Comparison of ENCODE assay signal across 9 cellular contexts in genomic region chr17:49035470-49036269, GRCh38. TPM values are rescaled to one million over a fixed set of nuclear protein-coding genes. Genes with fewer than 3 reads are reported as not detected.
A peak's percentile ranks its signal among the peaks of the same experiment; 100 is the strongest.
DNase-seq lines count a peak whose midpoint lies in the region; ATAC-seq, FAIRE-seq and TF ChIP-seq lines count a peak whose summit lies in the region.
"Had no signal": no experiment of that assay in that cellular context is flagged by ENCODE, and none has a peak within 500 bp of the region (broad histone marks: within the 10 kb centered on the region; RNA-seq: fewer than 3 reads in every experiment).

No MANE protein-coding gene starts in this region.

- no peak overlapping the region for H3K27ac ChIP-seq in Karpas-422 (ENCODE audit: low read length)
- H3K27ac ChIP-seq in WERI-Rb-1, result no peak overlapping the region
- H3K27ac ChIP-seq in esophagus squamous epithelium, result no peak overlapping the region
- H3K27ac ChIP-seq in pancreas, result no peak overlapping the region
- H3K27ac ChIP-seq: skin epidermis had no signal

- H3K27me3 ChIP-seq in Karpas-422 (ENCODE audit: low read length), result no peaks in the 10 kb centered on the region
- no peaks in the 10 kb centered on the region for H3K27me3 ChIP-seq in WERI-Rb-1 (ENCODE audit: insufficient read depth, low read depth, severe bottlenecking)
- H3K27me3 ChIP-seq in esophagus squamous epithelium, result peaks cover 0 to 86% (median 0%) of the 10 kb centered on the region in 4 donors
- H3K27me3 ChIP-seq in pancreas, result peaks cover 0 to 6% (median 0%) of the 10 kb centered on the region in 4 donors

- DNase-seq in EL, result peak; percentile 43
- peak; percentile 90 for DNase-seq in Karpas-422
- DNase-seq in WERI-Rb-1, result peak; percentile 61
- DNase-seq in esophagus squamous epithelium (lab: John Stamatoyannopoulos, UW), result no peak
- DNase-seq in pancreas, result peak in 4 of 6 donors; percentile 36 to 66 (median 52)

- H3K4me1 ChIP-seq in Karpas-422 (ENCODE audit: low read length) (peaks cover 5% of the 10 kb centered on the region), esophagus squamous epithelium (peaks cover 0 to 4% (median 3%) of the 10 kb centered on the region in 3 donors), pancreas (no peaks in the 10 kb centered on the region)

- ATAC-seq in pancreas (peak; percentile 42 to 78 (median 76)), GM21825 (IDR thresholded peaks at IDR 0.05; ENCODE audit: unreplicated experiment) (no peak), HG02759 (IDR thresholded peaks at IDR 0.05; ENCODE audit: unreplicated experiment) (no peak), GM19395 (IDR thresholded peaks at IDR 0.05; ENCODE audit: unreplicated experiment) (no peak)

- intact Hi-C loops in esophagus squamous epithelium (cut with DNase I), result loop anchor here (10.0 kb wide), 1 partner anchor 151 kb away; no protein-coding TSS in a partner anchor
- intact Hi-C loops in pancreas (cut with DNase I), result loop anchor here in 1 of 3 donors (10.0 kb wide), 1 partner anchor 311 kb away; the partner anchor contains the start of genes HOXB13, PRAC1 and PRAC2

- H3K36me3 ChIP-seq in Karpas-422 (ENCODE audit: insufficient read depth, low read length) (no peaks in the 10 kb centered on the region), WERI-Rb-1 (peaks cover 100% of the 10 kb centered on the region), esophagus squamous epithelium (no peaks in the 10 kb centered on the region), pancreas (no peaks in the 10 kb centered on the region)

- H3K9ac ChIP-seq in Karpas-422 (ENCODE audit: low read length), result peak overlapping the region; percentile 37; the same call in 1 of the 2 replicates

- H3K9me3 ChIP-seq in Karpas-422 (ENCODE audit: low read length) (no peaks in the 10 kb centered on the region), WERI-Rb-1 (ENCODE audit: severe bottlenecking) (no peaks in the 10 kb centered on the region), esophagus squamous epithelium (no peaks in the 10 kb centered on the region), pancreas (no peaks in the 10 kb centered on the region)

- no peaks in the 10 kb centered on the region for H4K20me1 ChIP-seq in Karpas-422 (ENCODE audit: insufficient read depth, low read depth, low read length)

- H3K4me3 ChIP-seq in Karpas-422 (ENCODE audit: low read length), result peak overlapping the region; percentile 40; the same call in 1 of the 2 replicates
- H3K4me3 ChIP-seq in WERI-Rb-1 (ENCODE audit: low read depth, low read length), result no peak overlapping the region
- peak overlapping the region; percentile 6 to 49 (median 18) for H3K4me3 ChIP-seq in esophagus squamous epithelium
- peak overlapping the region in 1 of 4 donors; percentile 4 for H3K4me3 ChIP-seq in pancreas

- H3K79me2 ChIP-seq in Karpas-422 (ENCODE audit: low read length), result no peaks in the 10 kb centered on the region

- WGBS in esophagus squamous epithelium, 2 donors, result 63 to 65% methylated on average over 27 to 35 of the region's 42 CpGs
- WGBS in pancreas, 2 donors, result 63 to 65% methylated on average over 42 of the region's 42 CpGs

- H3K9me2 ChIP-seq in Karpas-422 (replicated peaks; ENCODE audit: insufficient read depth, low read length), result no peaks in the 10 kb centered on the region

- H3K4me2 ChIP-seq in Karpas-422 (ENCODE audit: low read depth, low read length, poor library complexity, severe bottlenecking), result peak overlapping the region; percentile 56

- peak overlapping the region; percentile 93; the same call in 1 of the 2 replicates for H2AFZ ChIP-seq in Karpas-422 (ENCODE audit: low read length)

- FAIRE-seq in pancreas (lab: Jason Lieb, UNC), result no peak

- peak; percentile 82 for TF ChIP-seq CTCF in WERI-Rb-1 (IDR thresholded peaks at IDR 0.05; ENCODE audit: low read depth, low read length)
- TF ChIP-seq CTCF in esophagus squamous epithelium (IDR thresholded peaks at IDR 0.05), result peak; percentile 60 to 79 (median 72)
- peak; percentile 26 to 60 (median 42) for TF ChIP-seq CTCF in pancreas (IDR thresholded peaks at IDR 0.05)

- no peak for TF ChIP-seq POLR2A in esophagus squamous epithelium (IDR thresholded peaks at IDR 0.05)

RNA-seq across cellular contexts. Expression of gene IGF2BP1, which starts 38.5 kb away (rescaled TPM):
- total RNA-seq in Karpas-422 (2014; rRNA removed; shearing (Covaris generic); ENCODE audit: low replicate concordance), result not detected in 2 replicates
- total RNA-seq in esophagus squamous epithelium (not detected), pancreas (1 to 10 TPM in 1 of 6 donors, not detected in 5; 1.0 TPM)
- polyA plus RNA-seq in pancreas, result under 1 TPM in 1 of 2 donors, not detected in 1; under 0.01 TPM

Comparison
In these comparisons a context has a peak if more than half of its experiments do, and no peak if none do; other contexts are left out.
1. ATAC-seq: peak in pancreas (4 of 4); none in GM21825 (single experiment), HG02759 (single experiment) and GM19395 (single experiment).
2. Peak in every context shown above with its lines, with median percentiles within 50 percentile points of each other: CTCF ChIP-seq.